ENCODE assay signal across 10 cellular contexts in the genomic region with DNA sequence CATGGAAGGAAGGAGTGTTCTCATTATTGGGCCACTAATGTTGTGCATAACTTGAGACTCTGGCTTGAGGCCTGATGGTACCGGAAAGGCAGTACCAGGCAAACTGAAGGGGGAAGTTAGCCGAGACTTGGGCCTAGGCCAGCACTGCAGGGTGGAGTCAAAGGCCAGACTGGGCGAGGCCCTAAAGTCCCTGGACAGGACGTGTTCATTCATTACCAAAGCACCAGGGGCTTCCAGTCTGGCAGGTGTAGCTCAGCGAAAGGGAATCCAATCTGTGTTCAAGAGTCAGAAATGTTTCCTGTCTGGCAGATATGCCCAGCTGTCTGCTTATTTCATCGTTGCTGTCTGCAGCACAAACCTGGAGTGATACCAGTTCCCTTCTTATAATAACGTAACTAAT. TPM values are rescaled to one million over a fixed set of nuclear protein-coding genes. Genes with fewer than 3 reads are reported as not detected.
A peak's percentile ranks its signal among the peaks of the same experiment; 100 is the strongest.
DNase-seq lines count a peak whose midpoint lies in the region; ATAC-seq and TF ChIP-seq lines count a peak whose summit lies in the region.
"Had no signal": no experiment of that assay in that cellular context is flagged by ENCODE, and none has a peak within 500 bp of the region (broad histone marks: within the 10 kb centered on the region; RNA-seq: fewer than 3 reads in every experiment).

No MANE protein-coding gene starts in this region.

- TF ChIP-seq CTCF in epithelial cell of proximal tubule (conservative IDR thresholded peaks at IDR 0.05; ENCODE audit: low read depth, low read length) (no peak), omental fat pad (IDR thresholded peaks at IDR 0.05) (no peak)

- ATAC-seq in omental fat pad (ENCODE audit: low FRiP score) (peak; percentile 81), HG02623 (IDR thresholded peaks at IDR 0.05; ENCODE audit: unreplicated experiment) (no peak)

- no peak overlapping the region for H3K4me3 ChIP-seq in epithelial cell of proximal tubule (ENCODE audit: low read depth, low read length)

- peak; percentile 15 for DNase-seq in D341Med (ENCODE audit: low spot score)
- DNase-seq in NCI-H2171 treated with DMSO at 0.1 percent for 48 hours (lab: John Stamatoyannopoulos, UW): peak; percentile 91
- peak; percentile 36 for DNase-seq in epithelial cell of proximal tubule (ENCODE audit: low read depth)
- peak; percentile 42 for DNase-seq in omental fat pad (ENCODE audit: low spot score)
- no peak for DNase-seq in SW 1271 (lab: John Stamatoyannopoulos, UW)
- no peak for DNase-seq in NCI-H82 treated with DMSO at 0.1 percent for 48 hours (lab: John Stamatoyannopoulos, UW; ENCODE audit: unreplicated experiment)
- DNase-seq in GM19240 (ENCODE audit: insufficient read length, low spot score): no peak
- DNase-seq: NCI-H1436; stimulated activated CD4-positive, alpha-beta T cell treated with anti-CD3 and anti-CD28 coated beads, Interleukin-2, amount 100 ng/mL, for 24 hours had no signal

RNA-seq across cellular contexts. Expression of a gene that starts 4.7 kb away (rescaled TPM):
- 14.1 and 15.1 TPM in 2 replicates for total RNA-seq in epithelial cell of proximal tubule
- total RNA-seq in omental fat pad: 10 to 100 TPM; 44.3 to 73.3 (median 52.8) TPM

Comparison
In these comparisons a context has a peak if more than half of its experiments do, and no peak if none do; other contexts are left out.
1. DNase-seq: peak in D341Med (single experiment), NCI-H2171 treated with DMSO at 0.1 percent for 48 hours (single experiment), epithelial cell of proximal tubule (single experiment) and omental fat pad (single experiment); none in SW 1271 (0 of 2), NCI-H82 treated with DMSO at 0.1 percent for 48 hours (single experiment) and GM19240 (single experiment).